ENCODE assay signal across 1 cellular context in the genomic region with DNA sequence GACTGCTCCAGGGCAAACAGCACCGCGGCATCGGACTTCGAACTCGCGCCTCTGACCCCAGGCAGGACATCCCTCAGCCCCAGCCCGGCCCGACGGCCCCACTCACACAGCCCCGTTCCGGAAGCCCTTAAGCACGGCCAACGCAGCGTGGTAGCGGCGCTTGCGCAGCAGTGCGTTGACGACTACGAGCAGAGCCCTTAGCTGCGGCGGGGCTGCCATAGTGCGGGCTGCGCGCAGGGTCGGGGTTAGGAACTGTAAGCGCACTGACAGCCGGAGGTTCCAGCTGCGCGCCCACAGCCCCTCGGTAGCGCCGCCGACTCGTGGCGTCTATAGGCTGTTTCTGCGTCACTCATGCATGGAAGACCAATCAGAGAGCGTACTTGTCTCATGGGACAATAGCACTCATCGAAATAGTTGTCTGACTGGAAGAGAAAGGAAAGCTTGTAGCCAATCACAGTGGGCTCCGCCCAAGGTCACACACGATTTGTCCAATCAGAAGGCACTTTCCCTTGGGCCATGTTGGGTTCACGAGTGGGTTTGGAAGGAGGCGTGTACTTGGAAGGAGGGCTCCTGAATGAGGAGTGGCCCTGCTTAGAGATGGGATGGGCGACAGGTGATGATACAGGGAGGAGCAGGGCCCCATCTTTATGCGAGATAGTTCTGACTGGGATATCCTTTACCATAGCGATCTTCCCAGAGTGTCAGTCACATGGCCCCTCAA.
A peak's percentile ranks its signal among the peaks of the same experiment; 100 is the strongest.
TF ChIP-seq lines count a peak whose summit lies in the region.

A gene with protein sequence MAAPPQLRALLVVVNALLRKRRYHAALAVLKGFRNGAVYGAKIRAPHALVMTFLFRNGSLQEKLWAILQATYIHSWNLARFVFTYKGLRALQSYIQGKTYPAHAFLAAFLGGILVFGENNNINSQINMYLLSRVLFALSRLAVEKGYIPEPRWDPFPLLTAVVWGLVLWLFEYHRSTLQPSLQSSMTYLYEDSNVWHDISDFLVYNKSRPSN (minus strand): TSS at position 322 of the 721 bp plus-strand sequence. CDS start 103 bp downstream, at position 219.

TF ChIP-seq in K562, 482 proteins besides CTCF, POLR2A, EP300 and RAD21 (continued from another document and continues in another):
- TF ChIP-seq, protein P1, sequence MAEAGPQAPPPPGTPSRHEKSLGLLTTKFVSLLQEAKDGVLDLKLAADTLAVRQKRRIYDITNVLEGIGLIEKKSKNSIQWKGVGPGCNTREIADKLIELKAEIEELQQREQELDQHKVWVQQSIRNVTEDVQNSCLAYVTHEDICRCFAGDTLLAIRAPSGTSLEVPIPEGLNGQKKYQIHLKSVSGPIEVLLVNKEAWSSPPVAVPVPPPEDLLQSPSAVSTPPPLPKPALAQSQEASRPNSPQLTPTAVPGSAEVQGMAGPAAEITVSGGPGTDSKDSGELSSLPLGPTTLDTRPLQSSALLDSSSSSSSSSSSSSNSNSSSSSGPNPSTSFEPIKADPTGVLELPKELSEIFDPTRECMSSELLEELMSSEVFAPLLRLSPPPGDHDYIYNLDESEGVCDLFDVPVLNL (CRISPR knock-in tag; IDR thresholded peaks at IDR 0.05; ENCODE audit: low read depth) = no peak; the same call in none of the 2 replicates
- TF ChIP-seq ZEB2 (IDR thresholded peaks at IDR 0.05) = peak; percentile 53; the same call in 1 of the 2 replicates
- TF ChIP-seq SIRT6 (IDR thresholded peaks at IDR 0.05; ENCODE audit: low read depth, low read length) = no peak
- no peak for TF ChIP-seq ERF (CRISPR knock-in tag; IDR thresholded peaks at IDR 0.05)
- TF ChIP-seq SIN3B (IDR thresholded peaks at IDR 0.05; ENCODE audit: low read depth) = peak; percentile 68; the same call in 1 of the 2 replicates
- TF ChIP-seq, protein P2, sequence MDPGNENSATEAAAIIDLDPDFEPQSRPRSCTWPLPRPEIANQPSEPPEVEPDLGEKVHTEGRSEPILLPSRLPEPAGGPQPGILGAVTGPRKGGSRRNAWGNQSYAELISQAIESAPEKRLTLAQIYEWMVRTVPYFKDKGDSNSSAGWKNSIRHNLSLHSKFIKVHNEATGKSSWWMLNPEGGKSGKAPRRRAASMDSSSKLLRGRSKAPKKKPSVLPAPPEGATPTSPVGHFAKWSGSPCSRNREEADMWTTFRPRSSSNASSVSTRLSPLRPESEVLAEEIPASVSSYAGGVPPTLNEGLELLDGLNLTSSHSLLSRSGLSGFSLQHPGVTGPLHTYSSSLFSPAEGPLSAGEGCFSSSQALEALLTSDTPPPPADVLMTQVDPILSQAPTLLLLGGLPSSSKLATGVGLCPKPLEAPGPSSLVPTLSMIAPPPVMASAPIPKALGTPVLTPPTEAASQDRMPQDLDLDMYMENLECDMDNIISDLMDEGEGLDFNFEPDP (CRISPR knock-in tag; IDR thresholded peaks at IDR 0.05) = no peak
- no peak for TF ChIP-seq GTF2F1 (IDR thresholded peaks at IDR 0.05; ENCODE audit: low read depth, low read length)
- no peak for TF ChIP-seq ZC3H8 (IDR thresholded peaks at IDR 0.05)
- TF ChIP-seq PURB (CRISPR knock-in tag; IDR thresholded peaks at IDR 0.05; ENCODE audit: low read depth) = no peak
- no peak for TF ChIP-seq POLR2H (tag; IDR thresholded peaks at IDR 0.05; ENCODE audit: low read depth)
- no peak for TF ChIP-seq RBM39 (optimal IDR thresholded peaks at IDR 0.05; ENCODE audit: low read depth, low read length)
- TF ChIP-seq MTF1 (CRISPR knock-in tag; IDR thresholded peaks at IDR 0.05; ENCODE audit: borderline replicate concordance) = no peak
- TF ChIP-seq ZBTB17 (CRISPR knock-in tag; IDR thresholded peaks at IDR 0.05) = no peak
- no peak for TF ChIP-seq NFE2 (IDR thresholded peaks at IDR 0.05; ENCODE audit: low read depth)
- TF ChIP-seq ZNF274 (IDR thresholded peaks at IDR 0.05; ENCODE audit: borderline replicate concordance, low read depth, low read length) = no peak
- TF ChIP-seq JUNB (CRISPR knock-in tag; conservative IDR thresholded peaks at IDR 0.05) = no peak
- TF ChIP-seq ZNF57 (CRISPR knock-in tag; IDR thresholded peaks at IDR 0.05) = no peak
- TF ChIP-seq, protein P3, sequence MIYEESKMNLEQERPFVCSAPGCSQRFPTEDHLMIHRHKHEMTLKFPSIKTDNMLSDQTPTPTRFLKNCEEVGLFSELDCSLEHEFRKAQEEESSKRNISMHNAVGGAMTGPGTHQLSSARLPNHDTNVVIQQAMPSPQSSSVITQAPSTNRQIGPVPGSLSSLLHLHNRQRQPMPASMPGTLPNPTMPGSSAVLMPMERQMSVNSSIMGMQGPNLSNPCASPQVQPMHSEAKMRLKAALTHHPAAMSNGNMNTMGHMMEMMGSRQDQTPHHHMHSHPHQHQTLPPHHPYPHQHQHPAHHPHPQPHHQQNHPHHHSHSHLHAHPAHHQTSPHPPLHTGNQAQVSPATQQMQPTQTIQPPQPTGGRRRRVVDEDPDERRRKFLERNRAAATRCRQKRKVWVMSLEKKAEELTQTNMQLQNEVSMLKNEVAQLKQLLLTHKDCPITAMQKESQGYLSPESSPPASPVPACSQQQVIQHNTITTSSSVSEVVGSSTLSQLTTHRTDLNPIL (CRISPR knock-in tag; IDR thresholded peaks at IDR 0.05) = no peak
- TF ChIP-seq, protein P4, sequence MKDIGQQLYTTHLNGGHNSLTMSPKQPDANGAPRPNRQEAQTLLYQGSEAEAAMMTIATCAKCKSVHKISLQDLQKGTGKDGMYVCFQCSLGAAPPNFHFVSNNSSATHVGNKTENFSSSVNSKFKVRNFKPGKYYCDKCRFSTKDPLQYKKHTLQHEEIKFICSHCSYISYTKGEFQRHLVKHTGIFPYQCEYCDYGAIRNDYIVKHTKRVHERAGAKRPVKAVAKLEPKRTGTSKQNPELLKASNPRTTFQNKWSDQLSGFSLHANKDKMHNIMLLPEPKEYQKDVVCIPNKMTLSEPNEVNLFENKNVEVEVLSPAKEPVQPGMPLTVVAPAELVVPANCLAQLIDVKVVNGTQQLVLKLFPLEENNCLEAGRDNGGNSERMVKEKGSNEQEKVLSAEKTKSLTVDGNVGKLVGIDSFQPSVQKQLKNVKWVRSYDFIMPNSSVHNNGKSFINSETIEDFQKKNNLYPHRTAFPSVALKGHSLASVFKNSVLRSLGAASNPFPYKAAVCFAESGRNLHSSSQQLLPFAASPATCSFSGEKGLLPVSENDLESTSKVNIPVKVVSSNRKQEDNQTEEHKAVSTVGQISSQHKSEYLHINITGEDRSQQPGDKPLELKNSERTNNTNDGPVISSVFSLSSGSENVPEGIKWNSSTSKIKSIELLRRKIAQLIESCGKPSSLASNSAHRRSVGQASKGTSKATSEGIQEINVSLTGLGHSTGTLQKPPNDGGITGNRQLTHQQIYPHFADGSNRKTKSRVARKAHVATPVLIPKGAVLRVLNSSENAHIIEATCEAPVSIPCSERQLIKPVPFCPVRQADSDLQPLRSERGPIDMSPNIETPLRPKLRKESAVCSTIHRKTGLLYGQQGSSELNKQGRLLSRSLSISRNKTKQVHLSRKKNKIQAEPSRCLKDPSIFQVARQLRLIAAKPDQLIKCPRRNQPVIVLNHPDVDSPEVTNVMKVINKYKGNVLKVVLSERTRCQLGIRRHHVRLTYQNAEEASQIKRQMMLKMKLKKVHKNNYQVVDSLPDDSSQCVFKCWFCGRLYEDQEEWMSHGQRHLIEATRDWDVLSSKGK (CRISPR knock-in tag; IDR thresholded peaks at IDR 0.05) = no peak
- TF ChIP-seq ZNF561 (CRISPR knock-in tag; conservative IDR thresholded peaks at IDR 0.05) = no peak
- no peak for TF ChIP-seq THRAP3 (IDR thresholded peaks at IDR 0.05; ENCODE audit: borderline replicate concordance)
- no peak for TF ChIP-seq PHB2 (IDR thresholded peaks at IDR 0.05; ENCODE audit: low read depth)
- no peak for TF ChIP-seq MXI1 (IDR thresholded peaks at IDR 0.05; ENCODE audit: low read depth, low read length)
- peak; percentile 98 for TF ChIP-seq EHMT2 (IDR thresholded peaks at IDR 0.05)
- no peak for TF ChIP-seq MAFF (IDR thresholded peaks at IDR 0.05; ENCODE audit: low read length)
- no peak for TF ChIP-seq ZNF766 (CRISPR knock-in tag; conservative IDR thresholded peaks at IDR 0.05)
- TF ChIP-seq, protein P5, sequence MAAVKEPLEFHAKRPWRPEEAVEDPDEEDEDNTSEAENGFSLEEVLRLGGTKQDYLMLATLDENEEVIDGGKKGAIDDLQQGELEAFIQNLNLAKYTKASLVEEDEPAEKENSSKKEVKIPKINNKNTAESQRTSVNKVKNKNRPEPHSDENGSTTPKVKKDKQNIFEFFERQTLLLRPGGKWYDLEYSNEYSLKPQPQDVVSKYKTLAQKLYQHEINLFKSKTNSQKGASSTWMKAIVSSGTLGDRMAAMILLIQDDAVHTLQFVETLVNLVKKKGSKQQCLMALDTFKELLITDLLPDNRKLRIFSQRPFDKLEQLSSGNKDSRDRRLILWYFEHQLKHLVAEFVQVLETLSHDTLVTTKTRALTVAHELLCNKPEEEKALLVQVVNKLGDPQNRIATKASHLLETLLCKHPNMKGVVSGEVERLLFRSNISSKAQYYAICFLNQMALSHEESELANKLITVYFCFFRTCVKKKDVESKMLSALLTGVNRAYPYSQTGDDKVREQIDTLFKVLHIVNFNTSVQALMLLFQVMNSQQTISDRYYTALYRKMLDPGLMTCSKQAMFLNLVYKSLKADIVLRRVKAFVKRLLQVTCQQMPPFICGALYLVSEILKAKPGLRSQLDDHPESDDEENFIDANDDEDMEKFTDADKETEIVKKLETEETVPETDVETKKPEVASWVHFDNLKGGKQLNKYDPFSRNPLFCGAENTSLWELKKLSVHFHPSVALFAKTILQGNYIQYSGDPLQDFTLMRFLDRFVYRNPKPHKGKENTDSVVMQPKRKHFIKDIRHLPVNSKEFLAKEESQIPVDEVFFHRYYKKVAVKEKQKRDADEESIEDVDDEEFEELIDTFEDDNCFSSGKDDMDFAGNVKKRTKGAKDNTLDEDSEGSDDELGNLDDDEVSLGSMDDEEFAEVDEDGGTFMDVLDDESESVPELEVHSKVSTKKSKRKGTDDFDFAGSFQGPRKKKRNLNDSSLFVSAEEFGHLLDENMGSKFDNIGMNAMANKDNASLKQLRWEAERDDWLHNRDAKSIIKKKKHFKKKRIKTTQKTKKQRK (IDR thresholded peaks at IDR 0.05; ENCODE audit: borderline replicate concordance, low read depth, low read length) = peak; percentile 91; the same call in 1 of the 2 replicates
- TF ChIP-seq ZSCAN29 (IDR thresholded peaks at IDR 0.05) = no peak
- no peak for TF ChIP-seq SNIP1 (IDR thresholded peaks at IDR 0.05; ENCODE audit: low read depth)
- TF ChIP-seq ZNF699 (CRISPR knock-in tag; IDR thresholded peaks at IDR 0.05; ENCODE audit: insufficient replicate concordance) = no peak
- TF ChIP-seq, protein P6, sequence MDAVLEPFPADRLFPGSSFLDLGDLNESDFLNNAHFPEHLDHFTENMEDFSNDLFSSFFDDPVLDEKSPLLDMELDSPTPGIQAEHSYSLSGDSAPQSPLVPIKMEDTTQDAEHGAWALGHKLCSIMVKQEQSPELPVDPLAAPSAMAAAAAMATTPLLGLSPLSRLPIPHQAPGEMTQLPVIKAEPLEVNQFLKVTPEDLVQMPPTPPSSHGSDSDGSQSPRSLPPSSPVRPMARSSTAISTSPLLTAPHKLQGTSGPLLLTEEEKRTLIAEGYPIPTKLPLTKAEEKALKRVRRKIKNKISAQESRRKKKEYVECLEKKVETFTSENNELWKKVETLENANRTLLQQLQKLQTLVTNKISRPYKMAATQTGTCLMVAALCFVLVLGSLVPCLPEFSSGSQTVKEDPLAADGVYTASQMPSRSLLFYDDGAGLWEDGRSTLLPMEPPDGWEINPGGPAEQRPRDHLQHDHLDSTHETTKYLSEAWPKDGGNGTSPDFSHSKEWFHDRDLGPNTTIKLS (IDR thresholded peaks at IDR 0.05; ENCODE audit: borderline replicate concordance, low read depth) = peak; percentile 71; the same call in 1 of the 2 replicates
- no peak for TF ChIP-seq PRMT5 (CRISPR knock-in tag; IDR thresholded peaks at IDR 0.05)
- TF ChIP-seq ZNF217 (CRISPR knock-in tag; IDR thresholded peaks at IDR 0.05) = no peak
- no peak for TF ChIP-seq BRF1 (IDR thresholded peaks at IDR 0.05; ENCODE audit: borderline replicate concordance, extremely low read depth, insufficient read length)
- TF ChIP-seq RHOXF2B (CRISPR knock-in tag; conservative IDR thresholded peaks at IDR 0.05) = no peak
- no peak for TF ChIP-seq KHSRP (IDR thresholded peaks at IDR 0.05)
- no peak for TF ChIP-seq XRCC3 (IDR thresholded peaks at IDR 0.05)
- no peak for TF ChIP-seq CBX8 (IDR thresholded peaks at IDR 0.05; ENCODE audit: borderline replicate concordance, extremely low read depth, low read depth, low read length, poor library complexity, severe bottlenecking)
- TF ChIP-seq, protein P7, sequence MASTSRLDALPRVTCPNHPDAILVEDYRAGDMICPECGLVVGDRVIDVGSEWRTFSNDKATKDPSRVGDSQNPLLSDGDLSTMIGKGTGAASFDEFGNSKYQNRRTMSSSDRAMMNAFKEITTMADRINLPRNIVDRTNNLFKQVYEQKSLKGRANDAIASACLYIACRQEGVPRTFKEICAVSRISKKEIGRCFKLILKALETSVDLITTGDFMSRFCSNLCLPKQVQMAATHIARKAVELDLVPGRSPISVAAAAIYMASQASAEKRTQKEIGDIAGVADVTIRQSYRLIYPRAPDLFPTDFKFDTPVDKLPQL (IDR thresholded peaks at IDR 0.05; ENCODE audit: extremely low read depth, insufficient read length) = no peak
- TF ChIP-seq BHLHE40 (IDR thresholded peaks at IDR 0.05; ENCODE audit: low read length) = peak; percentile 52
